8 cellular contexts compared by ENCODE assay signal in the genomic region with DNA sequence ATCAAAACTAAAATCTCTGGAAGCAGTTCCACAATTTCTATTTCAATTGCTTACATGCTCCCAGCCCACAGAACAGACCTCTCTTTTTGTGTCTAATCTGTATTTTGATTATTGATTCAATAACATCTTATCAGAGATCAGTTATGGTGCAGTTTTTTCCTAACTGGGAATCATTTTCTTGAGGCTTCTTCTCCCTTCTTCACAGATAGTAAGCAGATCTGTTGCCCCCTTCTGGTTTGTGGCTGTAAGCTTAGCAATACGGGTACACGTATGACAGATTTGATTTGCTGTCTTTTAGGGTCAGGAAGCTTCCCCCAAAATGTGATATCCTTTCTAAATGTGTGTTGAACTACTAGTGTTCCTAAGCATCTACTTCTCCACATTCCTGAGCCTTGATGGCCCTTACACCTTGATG. TPM values are rescaled to one million over a fixed set of nuclear protein-coding genes. Genes with fewer than 3 reads are reported as not detected.
A peak's percentile ranks its signal among the peaks of the same experiment; 100 is the strongest.
DNase-seq lines count a peak whose midpoint lies in the region; ATAC-seq and TF ChIP-seq lines count a peak whose summit lies in the region.

No MANE protein-coding gene starts in this region.

- ATAC-seq in sciatic nerve: peak; percentile 77
- no peak for ATAC-seq in GM18520 (IDR thresholded peaks at IDR 0.05; ENCODE audit: unreplicated experiment)
- ATAC-seq in GM21737 (IDR thresholded peaks at IDR 0.05; ENCODE audit: unreplicated experiment): no peak
- no peak for ATAC-seq in HG03521 (IDR thresholded peaks at IDR 0.05; ENCODE audit: unreplicated experiment)

- DNase-seq in GM12864 (ENCODE audit: low read depth) (no peak), OCI-M1 (lab: John Stamatoyannopoulos, UW) (peak; percentile 79), fibroblast of peridontal ligament (ENCODE audit: extremely low read depth) (peak; percentile 80), sciatic nerve (ENCODE audit: low spot score) (no peak), COR-L47 (lab: John Stamatoyannopoulos, UW) (no peak)

- TF ChIP-seq CTCF in GM12864 (IDR thresholded peaks at IDR 0.05; ENCODE audit: low read depth, low read length, missing control alignments): peak; percentile 24

- intact Hi-C loops in sciatic nerve (cut with DNase I): no loop called here

- no peak overlapping the region for H3K4me3 ChIP-seq in GM12864 (ENCODE audit: low read depth, low read length)

RNA-seq across cellular contexts. Expression of a gene that starts 39.4 kb away (rescaled TPM):
- 39.5 TPM for total RNA-seq in sciatic nerve

RNA-seq across cellular contexts. Expression of a gene that starts 39.5 kb away (rescaled TPM):
- 10.5 TPM for total RNA-seq in sciatic nerve

Comparison
In these comparisons a context has a peak if more than half of its experiments do, and no peak if none do; other contexts are left out.
1. DNase-seq: peak in OCI-M1 (single experiment) and fibroblast of peridontal ligament (single experiment); none in GM12864 (single experiment), sciatic nerve (single experiment) and COR-L47 (single experiment).